In genomic region chrX:18985186-18985435, GRCh38 we compare ENCODE assay signal across 8 cellular contexts. TPM values are rescaled to one million over a fixed set of nuclear protein-coding genes. Genes with fewer than 3 reads are reported as not detected.
A peak's percentile ranks its signal among the peaks of the same experiment; 100 is the strongest.
DNase-seq lines count a peak whose midpoint lies in the region; ATAC-seq, FAIRE-seq and TF ChIP-seq lines count a peak whose summit lies in the region.

No MANE protein-coding gene starts in this region.

- intact Hi-C loops in CD4-positive, alpha-beta T cell (cut with DNase I, micrococcal nuclease), result loop anchor here (2.0 to 10.0 kb wide), 4 partner anchors 310 to 1280 kb away; partner anchors contain the start of genes PDHA1 (in 1 of the 2), RPS6KA3 (in 1 of the 2), RS1 (in 1 of the 2) and SCML1 (in 1 of the 2)

- no peaks in the 10 kb centered on the region for H3K36me3 ChIP-seq in bronchial epithelial cell (ENCODE audit: control insufficient read depth, insufficient read depth, low read length)

- CTCF ChIA-PET in CD4-positive, alpha-beta T cell (lab: Charles Lee), result interaction anchor here (1.2 kb wide), 1 partner anchor 349 kb away, joined by 5 read pairs; no protein-coding TSS in a partner anchor

- H3K27me3 ChIP-seq in CD4-positive, alpha-beta T cell (ENCODE audit: control insufficient read depth, insufficient read depth, low read length), result no peaks in the 10 kb centered on the region
- no peaks in the 10 kb centered on the region for H3K27me3 ChIP-seq in bronchial epithelial cell (ENCODE audit: control insufficient read depth, insufficient read depth, low read length)

- peak overlapping the region; percentile 83 for H3K27ac ChIP-seq in CD4-positive, alpha-beta T cell (ENCODE audit: low read depth, low read length)

- peak overlapping the region; percentile 92 for H3K4me3 Mint-ChIP-seq in CD4-positive, alpha-beta T cell
- peak overlapping the region; percentile 82 to 91 (median 87) for H3K4me3 Mint-ChIP-seq in naive thymus-derived CD8-positive, alpha-beta T cell

- POLR2A ChIA-PET in CD4-positive, alpha-beta T cell (lab: Charles Lee), result interaction anchor here (0.5 to 1.3 kb wide), 5 partner anchors 99 to 903 kb away, joined by 3 to 7 read pairs (median 6); partner anchors contain the start of genes CDKL5, SCML2 and SH3KBP1
- POLR2A ChIA-PET in naive thymus-derived CD8-positive, alpha-beta T cell (lab: Charles Lee), result interaction anchor here (1.6 to 2.0 kb wide), 2 partner anchors 98 to 560 kb away, joined by 6 to 10 read pairs; partner anchors contain the start of gene CDKL5

- no peak for FAIRE-seq in bronchial epithelial cell (lab: Jason Lieb, UNC)

- H3K9me3 Mint-ChIP-seq in CD4-positive, alpha-beta T cell, result no peaks in the 10 kb centered on the region
- H3K9me3 Mint-ChIP-seq in naive thymus-derived CD8-positive, alpha-beta T cell, result peaks cover 0 to 5% (median 0%) of the 10 kb centered on the region in 9 donors

- H3K4me3 ChIP-seq in bronchial epithelial cell (ENCODE audit: low read depth, low read length), result peak overlapping the region; percentile 46

- H3K27me3 Mint-ChIP-seq in CD4-positive, alpha-beta T cell, result no peaks in the 10 kb centered on the region
- H3K27me3 Mint-ChIP-seq in naive thymus-derived CD8-positive, alpha-beta T cell, result no peaks in the 10 kb centered on the region

- no peaks in the 10 kb centered on the region for H3K36me3 Mint-ChIP-seq in CD4-positive, alpha-beta T cell (ENCODE audit: low read depth)
- H3K36me3 Mint-ChIP-seq in naive thymus-derived CD8-positive, alpha-beta T cell, result peaks cover 0 to 5% (median 0%) of the 10 kb centered on the region in 3 donors

- TF ChIP-seq CTCF in CD4-positive, alpha-beta T cell (IDR thresholded peaks at IDR 0.05), result no peak
- no peak for TF ChIP-seq CTCF in bronchial epithelial cell (IDR thresholded peaks at IDR 0.05; ENCODE audit: insufficient read depth, low read length, severe bottlenecking)

- no peak for ATAC-seq in CD4-positive, alpha-beta T cell (ENCODE audit: poor library complexity)
- ATAC-seq in naive thymus-derived CD8-positive, alpha-beta T cell, result no peak
- no peak for ATAC-seq in GM18498 (IDR thresholded peaks at IDR 0.05; ENCODE audit: unreplicated experiment)
- ATAC-seq in HG02970 (IDR thresholded peaks at IDR 0.05; ENCODE audit: low FRiP score, unreplicated experiment), result no peak

- peak overlapping the region; percentile 91 for H3K27ac Mint-ChIP-seq in CD4-positive, alpha-beta T cell
- H3K27ac Mint-ChIP-seq in naive thymus-derived CD8-positive, alpha-beta T cell, result peak overlapping the region; percentile 75 to 97 (median 96)

- DNase-seq in CD4-positive, alpha-beta T cell, result no peak
- DNase-seq in HT1080 (ENCODE audit: low read depth), result peak; percentile 4
- DNase-seq in bronchial epithelial cell (ENCODE audit: low read depth), result no peak
- no peak for DNase-seq in naive thymus-derived CD8-positive, alpha-beta T cell
- no peak for DNase-seq in glomerular visceral epithelial cell (ENCODE audit: extremely low spot score)
- DNase-seq in HT-29 (ENCODE audit: low spot score), result no peak

- H3K4me1 Mint-ChIP-seq in CD4-positive, alpha-beta T cell (ENCODE audit: low read depth), result peaks cover 21% of the 10 kb centered on the region
- peaks cover 4 to 32% (median 22%) of the 10 kb centered on the region in 4 donors for H3K4me1 Mint-ChIP-seq in naive thymus-derived CD8-positive, alpha-beta T cell

- no peaks in the 10 kb centered on the region for H3K9me3 ChIP-seq in CD4-positive, alpha-beta T cell (ENCODE audit: control insufficient read depth, low read length)

RNA-seq across cellular contexts. Expression of gene PHKA2, which starts 1.2 kb away (rescaled TPM):
- total RNA-seq in CD4-positive, alpha-beta T cell, result 10 to 100 TPM; 28.5 to 31.4 TPM
- 7.2 and 9.5 TPM in 2 replicates for total RNA-seq in HT1080 (2014; rRNA removed; shearing (Covaris generic))
- 5.8 and 8.3 TPM in 2 replicates for polyA plus RNA-seq in HT1080 (2015; cell fraction: cytosol; rRNA removed)
- 55.3 and 58.0 TPM in 2 replicates for polyA plus RNA-seq in HT1080 (2015; cell fraction: nucleus; rRNA removed)
- 16.6 and 17.8 TPM in 2 replicates for total RNA-seq in bronchial epithelial cell
- 10 to 100 TPM; 45.7 to 53.0 TPM for total RNA-seq in naive thymus-derived CD8-positive, alpha-beta T cell
- polyA plus RNA-seq in naive thymus-derived CD8-positive, alpha-beta T cell, result 1 to 10 TPM; 6.5 to 9.2 (median 7.9) TPM
- total RNA-seq in HT-29 (2014; rRNA removed; shearing (Covaris generic)), result 23.7 and 24.0 TPM in 2 replicates
